In genomic region chr2:189514107-189514506, GRCh38 we compare ENCODE assay signal across 1 cellular context.
TF ChIP-seq lines count a peak whose summit lies in the region.

No MANE protein-coding gene starts in this region.

TF ChIP-seq in GM23338, 12 proteins besides CTCF, POLR2A, EP300 and RAD21:
- TF ChIP-seq ZNF462 (CRISPR knock-in tag; IDR thresholded peaks at IDR 0.05), result no peak
- no peak for TF ChIP-seq STAT1 (IDR thresholded peaks at IDR 0.05; ENCODE audit: unreplicated experiment)
TF ChIP-seq in GM23338: peak in this region for 0.
